6 cellular contexts compared by ENCODE assay signal in the genomic region with DNA sequence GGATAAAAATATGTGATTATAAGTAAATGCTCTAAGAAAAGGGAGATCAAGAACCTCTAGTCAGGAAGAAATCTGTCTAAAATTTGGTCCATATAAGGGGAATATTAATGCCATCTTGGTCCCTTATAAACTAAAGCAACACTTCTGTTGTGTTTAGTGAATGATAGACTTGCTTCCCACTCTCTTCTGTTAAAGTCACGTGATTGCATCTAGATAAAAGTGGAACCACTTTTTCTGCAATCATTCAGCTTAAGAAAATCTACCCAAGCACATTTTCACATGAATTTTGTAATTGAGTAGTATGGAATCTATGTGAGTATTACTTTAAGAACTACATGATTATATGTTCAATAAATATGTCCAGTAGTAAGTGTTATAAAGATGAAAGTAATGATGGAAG.
"Had no signal": no experiment of that assay in that cellular context is flagged by ENCODE, and none has a peak within 500 bp of the region (broad histone marks: within the 10 kb centered on the region; RNA-seq: fewer than 3 reads in every experiment).

No MANE protein-coding gene starts in this region.

- FAIRE-seq: GM12891, GM12892, GM18507, GM19239 had no signal

- DNase-seq: GDM1, GF-D8 had no signal
